In the genomic region with DNA sequence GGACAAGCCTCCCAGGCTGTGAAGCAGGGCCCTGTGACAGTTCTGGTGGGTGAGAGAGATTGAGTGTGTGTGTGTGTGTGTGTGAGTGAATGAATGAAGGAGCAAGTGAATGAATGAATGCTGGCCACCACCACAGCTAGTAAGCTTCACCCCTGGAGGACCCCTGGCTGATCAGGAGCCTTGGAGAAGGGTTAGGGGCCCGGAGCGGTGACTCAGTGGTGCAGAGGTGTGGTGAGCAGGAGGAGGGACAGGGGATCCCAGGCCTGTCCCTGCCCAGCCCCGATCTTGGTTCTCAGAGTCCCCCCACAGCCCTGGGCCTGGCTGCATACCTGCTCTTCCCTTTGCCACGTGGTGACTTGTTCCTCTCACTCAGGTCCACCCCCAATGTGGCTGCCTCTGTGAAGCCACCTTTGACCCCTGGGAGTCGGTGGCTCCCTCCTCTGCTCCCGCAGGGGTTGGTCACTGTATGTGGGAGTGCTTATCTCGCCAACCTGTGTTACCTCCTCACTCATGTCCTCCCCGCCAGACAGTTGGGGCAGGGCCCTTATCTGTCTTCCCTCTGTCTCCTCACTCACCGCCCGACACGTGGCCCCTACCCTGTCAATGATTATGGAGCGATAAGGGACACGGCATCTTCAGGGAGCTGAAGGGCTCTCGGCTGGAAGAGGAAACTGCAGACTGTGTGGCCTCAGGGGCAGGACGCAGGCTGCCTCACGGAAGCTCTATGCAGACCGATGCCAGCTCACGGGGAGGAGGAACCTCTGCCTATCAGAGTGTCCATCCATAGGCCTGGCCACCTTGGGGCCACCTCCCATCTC, we compare ENCODE assay signal across 17 cellular contexts.
DNase-seq lines count a peak whose midpoint lies in the region; ATAC-seq, FAIRE-seq and TF ChIP-seq lines count a peak whose summit lies in the region.
"Had no signal": no experiment of that assay in that cellular context is flagged by ENCODE, and none has a peak within 500 bp of the region (broad histone marks: within the 10 kb centered on the region; RNA-seq: fewer than 3 reads in every experiment).

No MANE protein-coding gene starts in this region.

- no peaks in the 10 kb centered on the region for H3K27me3 ChIP-seq in small intestine (ENCODE audit: control insufficient read depth in 2 of 2, insufficient read depth in 2 of 2, low read length in 2 of 2)

- WGBS in small intestine, 3 donors, result 13 to 54% (median 26%) methylated on average over 17 to 18 of the region's 18 CpGs

- intact Hi-C loops in kidney (cut with DNase I), result no loop called here

- no peak overlapping the region for H3K4me3 Mint-ChIP-seq in naive thymus-derived CD8-positive, alpha-beta T cell
- H3K4me3 Mint-ChIP-seq: activated CD4-positive, alpha-beta T cell treated with anti-CD3 and anti-CD28 coated beads, Interleukin-2, amount 10 ng/mL, durations not matched to agents 7 days and 5 days; activated T-cell treated with anti-CD3 and anti-CD28 coated beads, Interleukin-2, amount 50 U/mL, for 24 hours; effector memory CD8-positive, alpha-beta T cell; memory B cell had no signal

- peak; percentile 59 for DNase-seq in SK-N-DZ (ENCODE audit: low spot score)
- peak; percentile 61 for DNase-seq in kidney
- peak; percentile 99 for DNase-seq in small intestine
- no peak for DNase-seq in NCI-H82 (lab: John Stamatoyannopoulos, UW)
- no peak for DNase-seq in naive thymus-derived CD8-positive, alpha-beta T cell
- DNase-seq: activated CD4-positive, alpha-beta T cell treated with anti-CD3 and anti-CD28 coated beads, Interleukin-2, amount 10 ng/mL, durations not matched to agents 7 days and 5 days; activated T-cell treated with anti-CD3 and anti-CD28 coated beads, Interleukin-2, amount 50 U/mL, for 24 hours; caudate nucleus; DND-41; effector memory CD8-positive, alpha-beta T cell; foreskin keratinocyte; MV-4-11; stimulated activated naive CD4-positive, alpha-beta T cell had no signal

- POLR2A ChIA-PET in HEK293 (lab: Yijun Ruan, JAX), result no interaction called here
- POLR2A ChIA-PET in naive thymus-derived CD8-positive, alpha-beta T cell (lab: Charles Lee), result no interaction called here

- no peak overlapping the region for H3K27ac Mint-ChIP-seq in naive thymus-derived CD8-positive, alpha-beta T cell
- H3K27ac Mint-ChIP-seq: activated CD4-positive, alpha-beta T cell treated with anti-CD3 and anti-CD28 coated beads, Interleukin-2, amount 10 ng/mL, durations not matched to agents 7 days and 5 days; activated T-cell treated with anti-CD3 and anti-CD28 coated beads, Interleukin-2, amount 50 U/mL, for 24 hours; effector memory CD8-positive, alpha-beta T cell; memory B cell had no signal

- H3K27ac ChIP-seq in HEK293 (ENCODE audit: extremely low read depth, low read depth, low read length) (no peak overlapping the region), kidney (ENCODE audit: low read depth in 2 of 2, low read length in 2 of 2) (no peak overlapping the region), small intestine (ENCODE audit: low read depth in 1 of 2, low read length in 1 of 2) (peak overlapping the region; percentile 28 to 73)
- H3K27ac ChIP-seq: foreskin keratinocyte had no signal

- TF ChIP-seq CTCF in HEK293 (tag by site-specific recombination; IDR thresholded peaks at IDR 0.05) (no peak), kidney (IDR thresholded peaks at IDR 0.05; ENCODE audit: borderline replicate concordance, extremely low read depth, insufficient read depth) (no peak)

- no peak for FAIRE-seq in kidney (lab: Jason Lieb, UNC)
- FAIRE-seq in small intestine (lab: Jason Lieb, UNC), result no peak

- H3K36me3 ChIP-seq in HEK293 (ENCODE audit: control insufficient read depth in 2 of 2, insufficient read depth in 1 of 2, low read length in 2 of 2) (no peaks in the 10 kb centered on the region), kidney (ENCODE audit: control insufficient read depth in 1 of 2, insufficient read depth in 2 of 2, low read length in 2 of 2) (no peaks in the 10 kb centered on the region), small intestine (ENCODE audit: control insufficient read depth in 2 of 2, insufficient read depth in 2 of 2, low read length in 2 of 2) (no peaks in the 10 kb centered on the region)

- no peaks in the 10 kb centered on the region for H3K4me1 ChIP-seq in HEK293 (ENCODE audit: control insufficient read depth, insufficient read depth, low read length)
- no peaks in the 10 kb centered on the region for H3K4me1 ChIP-seq in kidney (ENCODE audit: control insufficient read depth in 1 of 2, insufficient read depth in 1 of 2, low read depth in 1 of 2, low read length in 2 of 2)
- peaks cover 3 to 25% of the 10 kb centered on the region in 2 donors for H3K4me1 ChIP-seq in small intestine (ENCODE audit: control insufficient read depth in 2 of 2, insufficient read depth in 1 of 2, low read depth in 1 of 2, low read length in 1 of 2)

- no peaks in the 10 kb centered on the region for H3K9me3 Mint-ChIP-seq in naive thymus-derived CD8-positive, alpha-beta T cell
- H3K9me3 Mint-ChIP-seq: activated CD4-positive, alpha-beta T cell treated with anti-CD3 and anti-CD28 coated beads, Interleukin-2, amount 10 ng/mL, durations not matched to agents 7 days and 5 days; activated T-cell treated with anti-CD3 and anti-CD28 coated beads, Interleukin-2, amount 50 U/mL, for 24 hours; effector memory CD8-positive, alpha-beta T cell; memory B cell had no signal

- peaks cover 0 to 19% (median 5%) of the 10 kb centered on the region in 5 donors for H3K27me3 Mint-ChIP-seq in naive thymus-derived CD8-positive, alpha-beta T cell
- H3K27me3 Mint-ChIP-seq: activated CD4-positive, alpha-beta T cell treated with anti-CD3 and anti-CD28 coated beads, Interleukin-2, amount 10 ng/mL, durations not matched to agents 7 days and 5 days had no signal

- H3K4me1 Mint-ChIP-seq in naive thymus-derived CD8-positive, alpha-beta T cell, result peaks cover 0 to 8% (median 6%) of the 10 kb centered on the region in 4 donors
- H3K4me1 Mint-ChIP-seq: activated CD4-positive, alpha-beta T cell treated with anti-CD3 and anti-CD28 coated beads, Interleukin-2, amount 10 ng/mL, durations not matched to agents 7 days and 5 days had no signal

- H3K9ac ChIP-seq in kidney (ENCODE audit: low read length in 2 of 2), result no peak overlapping the region

- ATAC-seq in GM21381 (IDR thresholded peaks at IDR 0.05; ENCODE audit: unreplicated experiment), result no peak
- ATAC-seq in naive thymus-derived CD8-positive, alpha-beta T cell, result no peak
- no peak for ATAC-seq in HG02973 (IDR thresholded peaks at IDR 0.05; ENCODE audit: unreplicated experiment)
- ATAC-seq: effector memory CD8-positive, alpha-beta T cell; foreskin keratinocyte had no signal

- H3K36me3 Mint-ChIP-seq in naive thymus-derived CD8-positive, alpha-beta T cell, result no peaks in the 10 kb centered on the region
- H3K36me3 Mint-ChIP-seq: memory B cell had no signal

- H3K9me3 ChIP-seq in HEK293 (ENCODE audit: control insufficient read depth, insufficient read depth, low read depth, low read length) (no peaks in the 10 kb centered on the region), kidney (ENCODE audit: control insufficient read depth in 1 of 2, low read length in 2 of 2) (no peaks in the 10 kb centered on the region), small intestine (ENCODE audit: control insufficient read depth, low read depth) (no peaks in the 10 kb centered on the region)

- CTCF ChIA-PET in HEK293 (lab: Yijun Ruan, JAX), result no interaction called here

- H3K4me3 ChIP-seq in HEK293 (ENCODE audit: low read depth, low read length) (no peak overlapping the region), kidney (ENCODE audit: low read length in 2 of 2) (no peak overlapping the region), small intestine (ENCODE audit: low read depth in 1 of 2, low read length in 2 of 2) (no peak overlapping the region)

TF ChIP-seq in HEK293, 187 proteins besides CTCF, POLR2A, EP300 and RAD21:
- TF ChIP-seq ZFHX2 (tag by site-specific recombination; conservative IDR thresholded peaks at IDR 0.05) (peak; percentile 83), EGR2 (tag by site-specific recombination; IDR thresholded peaks at IDR 0.05; ENCODE audit: low read depth) (peak; percentile 90)
- TF ChIP-seq, protein P1, sequence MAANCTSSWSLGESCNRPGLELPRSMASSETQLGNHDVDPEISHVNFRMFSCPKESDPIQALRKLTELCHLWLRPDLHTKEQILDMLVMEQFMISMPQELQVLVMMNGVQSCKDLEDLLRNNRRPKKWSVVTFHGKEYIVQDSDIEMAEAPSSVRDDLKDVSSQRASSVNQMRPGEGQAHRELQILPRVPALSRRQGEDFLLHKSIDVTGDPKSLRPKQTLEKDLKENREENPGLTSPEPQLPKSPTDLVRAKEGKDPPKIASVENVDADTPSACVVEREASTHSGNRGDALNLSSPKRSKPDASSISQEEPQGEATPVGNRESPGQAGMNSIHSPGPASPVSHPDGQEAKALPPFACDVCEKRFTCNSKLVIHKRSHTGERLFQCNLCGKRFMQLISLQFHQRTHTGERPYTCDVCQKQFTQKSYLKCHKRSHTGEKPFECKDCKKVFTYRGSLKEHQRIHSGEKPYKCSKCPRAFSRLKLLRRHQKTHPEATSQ (tag by site-specific recombination; IDR thresholded peaks at IDR 0.05), result no peak

Comparison
In these comparisons a context has a peak if more than half of its experiments do, and no peak if none do; other contexts are left out.
1. H3K27ac ChIP-seq: peak in small intestine (2 of 2); none in HEK293 (single experiment) and kidney (0 of 2).
2. DNase-seq: peak in SK-N-DZ (single experiment), kidney (single experiment) and small intestine (single experiment); none in NCI-H82 (single experiment) and naive thymus-derived CD8-positive, alpha-beta T cell (0 of 10).